ENCODE assay signal across 8 cellular contexts in genomic region chrX:47658301-47658683, GRCh38. TPM values are rescaled to one million over a fixed set of nuclear protein-coding genes. Genes with fewer than 3 reads are reported as not detected.
DNase-seq lines count a peak whose midpoint lies in the region; ATAC-seq, FAIRE-seq and TF ChIP-seq lines count a peak whose summit lies in the region.

No MANE protein-coding gene starts in this region.

- peak overlapping the region; percentile 97 for H3K9ac ChIP-seq in PC-3 (ENCODE audit: low read length)
- peak overlapping the region; percentile 94 for H3K9ac ChIP-seq in endothelial cell of umbilical vein (replicated peaks; ENCODE audit: extremely low read depth, insufficient read depth, low read length)

- POLR2A ChIA-PET in CD4-positive, alpha-beta memory T cell (lab: Charles Lee; ENCODE audit: partially characterized antibody) = interaction anchor here (0.7 to 1.6 kb wide), 4 partner anchors 8 to 810 kb away, joined by 3 to 6 read pairs (median 4); partner anchors contain the start of gene ELK1
- POLR2A ChIA-PET in PC-3 (lab: Charles Lee; ENCODE audit: unreplicated experiment) = no interaction called here
- POLR2A ChIA-PET in endothelial cell of umbilical vein (lab: Charles Lee) = no interaction called here

- no peak for TF ChIP-seq CTCF in PC-3 (conservative IDR thresholded peaks at IDR 0.05; ENCODE audit: low read depth, low read length)
- TF ChIP-seq CTCF in endothelial cell of umbilical vein (IDR thresholded peaks at IDR 0.05; ENCODE audit: extremely low read depth in 1 of 2, insufficient read depth in 1 of 2, low read depth in 1 of 2, low read length in 2 of 2) = no peak
- TF ChIP-seq CTCF in osteoblast (IDR thresholded peaks at IDR 0.05; ENCODE audit: extremely low read depth, low read depth, low read length) = no peak
- TF ChIP-seq CTCF in omental fat pad (IDR thresholded peaks at IDR 0.05) = no peak

- H4K20me1 ChIP-seq in PC-3 (ENCODE audit: low read length) (no peaks in the 10 kb centered on the region), endothelial cell of umbilical vein (replicated peaks; ENCODE audit: control insufficient read depth, extremely low read depth, insufficient read depth, low read length) (no peaks in the 10 kb centered on the region), osteoblast (ENCODE audit: insufficient read depth, low read length) (no peaks in the 10 kb centered on the region)

- TSS peak; percentile 58 for BruUV-seq in PC-3 (replicated peaks; lab: Mats Ljungman, UMichigan)
- TSS peak; percentile 26 for BruUV-seq in endothelial cell of umbilical vein (replicated peaks; lab: Mats Ljungman, UMichigan)

- no peak for TF ChIP-seq POLR2A in endothelial cell of umbilical vein (IDR thresholded peaks at IDR 0.05; ENCODE audit: low read depth, low read length)

- peak overlapping the region; percentile 87 to 93 (median 91) for H3K4me3 Mint-ChIP-seq in CD4-positive, alpha-beta memory T cell

- dilution Hi-C loops in endothelial cell of umbilical vein (cut with MboI; ENCODE audit: extremely low pct_ligation_motif_present, low sequenced_read_pairs) = no loop called here

- no peak for ATAC-seq in PC-3
- ATAC-seq in HG03571 (IDR thresholded peaks at IDR 0.05; ENCODE audit: unreplicated experiment) = no peak
- ATAC-seq in omental fat pad (ENCODE audit: low FRiP score) = no peak

- no peak for DNase-seq in CD4-positive, alpha-beta memory T cell
- DNase-seq in PC-3 (no peak), endothelial cell of umbilical vein (ENCODE audit: low read depth, low spot score) (no peak), osteoblast (ENCODE audit: insufficient read length, low spot score, missing footprints) (no peak), GF-D8 (lab: John Stamatoyannopoulos, UW) (no peak), NCI-H146 (lab: John Stamatoyannopoulos, UW) (no peak), omental fat pad (ENCODE audit: low spot score) (no peak)

- peaks cover 4 to 32% of the 10 kb centered on the region in 2 donors for H3K36me3 Mint-ChIP-seq in CD4-positive, alpha-beta memory T cell

- peak overlapping the region; percentile 34 to 90 for H3K4me3 ChIP-seq in CD4-positive, alpha-beta memory T cell (ENCODE audit: low read length in 2 of 2)
- peak overlapping the region; percentile 81 for H3K4me3 ChIP-seq in PC-3 (ENCODE audit: low read length)
- H3K4me3 ChIP-seq in endothelial cell of umbilical vein (replicated peaks in 1 of 3; ENCODE audit: insufficient read depth in 1 of 3, low read depth in 1 of 3, low read length in 3 of 3) = peak overlapping the region; percentile 17 to 80 (median 77)
- H3K4me3 ChIP-seq in osteoblast (ENCODE audit: insufficient read depth, low read length) = peak overlapping the region; percentile 80

- CTCF ChIA-PET in CD4-positive, alpha-beta memory T cell (lab: Charles Lee; ENCODE audit: partially characterized antibody) = no interaction called here
- CTCF ChIA-PET in PC-3 (lab: Charles Lee) (no interaction called here), endothelial cell of umbilical vein (lab: Charles Lee) (no interaction called here)

- H3K9me2 ChIP-seq in PC-3 (replicated peaks; ENCODE audit: low read length) = no peaks in the 10 kb centered on the region

- H3K4me2 ChIP-seq in PC-3 (ENCODE audit: low read length) (peak overlapping the region; percentile 94), endothelial cell of umbilical vein (ENCODE audit: insufficient read depth, low read length) (peak overlapping the region; percentile 84), osteoblast (ENCODE audit: insufficient read depth, low read length) (peak overlapping the region; percentile 83)

- no peaks in the 10 kb centered on the region for H3K9me3 ChIP-seq in CD4-positive, alpha-beta memory T cell (ENCODE audit: control insufficient read depth in 1 of 2, low read length in 2 of 2)
- H3K9me3 ChIP-seq in PC-3 (ENCODE audit: low read length) (no peaks in the 10 kb centered on the region), endothelial cell of umbilical vein (replicated peaks; ENCODE audit: control insufficient read depth, insufficient read depth, low read length) (no peaks in the 10 kb centered on the region), osteoblast (ENCODE audit: low read depth, low read length) (no peaks in the 10 kb centered on the region)

- H3K4me1 Mint-ChIP-seq in CD4-positive, alpha-beta memory T cell = peaks cover 3 to 28% (median 8%) of the 10 kb centered on the region in 4 donors

- H3K27ac ChIP-seq in CD4-positive, alpha-beta memory T cell (ENCODE audit: low read depth, low read length) = peak overlapping the region; percentile 95
- H3K27ac ChIP-seq in PC-3 (ENCODE audit: low read length) (peak overlapping the region; percentile 20; the same call in 1 of the 2 replicates), endothelial cell of umbilical vein (ENCODE audit: insufficient read depth, low read depth, low read length) (peak overlapping the region; percentile 6), osteoblast (ENCODE audit: low read depth, low read length) (peak overlapping the region; percentile 96)

- H3K79me2 ChIP-seq in PC-3 (ENCODE audit: low read length) = peaks cover 12% of the 10 kb centered on the region
- H3K79me2 ChIP-seq in endothelial cell of umbilical vein (ENCODE audit: control insufficient read depth, insufficient read depth, low read length) = peaks cover 4% of the 10 kb centered on the region
- peaks cover 10% of the 10 kb centered on the region for H3K79me2 ChIP-seq in osteoblast (ENCODE audit: insufficient read depth, low read length)

- no peaks in the 10 kb centered on the region for H3F3A ChIP-seq in PC-3 (ENCODE audit: low read length, unreplicated experiment)

- H3K9me1 ChIP-seq in endothelial cell of umbilical vein (replicated peaks; ENCODE audit: control insufficient read depth, extremely low read depth, insufficient read depth, low read length) = no peaks in the 10 kb centered on the region

- intact Hi-C loops in CD4-positive, alpha-beta memory T cell (cut with micrococcal nuclease) = loop anchor here (1.0 to 10.0 kb wide), 6 partner anchors 8 to 513 kb away; partner anchors contain the start of genes ELK1, NDUFB11, RBM10 and USP11
- intact Hi-C loops in PC-3 (cut with micrococcal nuclease) (loop anchor here (2.0 to 10.0 kb wide), 3 partner anchors 179 to 463 kb away; partner anchors contain the start of genes UBA1 and ZNF81), endothelial cell of umbilical vein (cut with micrococcal nuclease) (loop anchor here (1.0 to 5.0 kb wide), 3 partner anchors 8 to 1609 kb away; partner anchors contain the start of genes ELK1, PPP1R3F and ZNF81)

- peaks cover 16% of the 10 kb centered on the region for H3K4me1 ChIP-seq in CD4-positive, alpha-beta memory T cell (ENCODE audit: insufficient read depth, low read length)
- H3K4me1 ChIP-seq in PC-3 (ENCODE audit: insufficient read depth, low read length) (peaks cover 15% of the 10 kb centered on the region), endothelial cell of umbilical vein (ENCODE audit: control insufficient read depth, extremely low read depth, insufficient read depth, low read length) (peaks cover 5% of the 10 kb centered on the region), osteoblast (ENCODE audit: insufficient read depth, low read length) (peaks cover 12% of the 10 kb centered on the region)

- FAIRE-seq in endothelial cell of umbilical vein (lab: Jason Lieb, UNC) = no peak

- H3K27ac Mint-ChIP-seq in CD4-positive, alpha-beta memory T cell = peak overlapping the region; percentile 96 to 99 (median 98)

- H2AFZ ChIP-seq in PC-3 (ENCODE audit: low read length) (peak overlapping the region; percentile 58; the same call in 1 of the 2 replicates), endothelial cell of umbilical vein (ENCODE audit: low read depth, low read length) (no peak overlapping the region), osteoblast (ENCODE audit: low read length) (peak overlapping the region; percentile 63)

- H3K27me3 ChIP-seq in CD4-positive, alpha-beta memory T cell (ENCODE audit: insufficient read depth, low read length) = no peaks in the 10 kb centered on the region
- H3K27me3 ChIP-seq in PC-3 (ENCODE audit: low read length) (no peaks in the 10 kb centered on the region), endothelial cell of umbilical vein (ENCODE audit: control insufficient read depth in 2 of 2, insufficient read depth in 2 of 2, low read length in 2 of 2) (no peaks in the 10 kb centered on the region), osteoblast (ENCODE audit: insufficient read depth, low read length) (no peaks in the 10 kb centered on the region)

- H3K27me3 Mint-ChIP-seq in CD4-positive, alpha-beta memory T cell = no peaks in the 10 kb centered on the region

- peaks cover 33% of the 10 kb centered on the region for H3K36me3 ChIP-seq in CD4-positive, alpha-beta memory T cell (ENCODE audit: insufficient read depth, low read length)
- peaks cover 26% of the 10 kb centered on the region for H3K36me3 ChIP-seq in PC-3 (ENCODE audit: low read depth, low read length)
- peaks cover 3 to 6% of the 10 kb centered on the region in 2 experiments for H3K36me3 ChIP-seq in endothelial cell of umbilical vein (ENCODE audit: control insufficient read depth in 2 of 2, extremely low read depth in 1 of 2, insufficient read depth in 2 of 2, low read length in 2 of 2)
- H3K36me3 ChIP-seq in osteoblast (ENCODE audit: insufficient read depth, low read length) = peaks cover 20% of the 10 kb centered on the region

- H3K9me3 Mint-ChIP-seq in CD4-positive, alpha-beta memory T cell = peaks cover 0 to 2% (median 0%) of the 10 kb centered on the region in 8 donors

RNA-seq across cellular contexts. Expression of gene UXT, which starts 0.7 kb away (rescaled TPM):
- 100 to 1,000 TPM; 172 to 188 TPM for total RNA-seq in CD4-positive, alpha-beta memory T cell
- polyA plus RNA-seq in CD4-positive, alpha-beta memory T cell = 100 to 1,000 TPM; 275 to 315 TPM
- total RNA-seq in PC-3 (2014; rRNA removed) (143 and 144 TPM in 2 replicates), endothelial cell of umbilical vein (91.2 and 95.7 TPM in 2 replicates), osteoblast (93.4 and 94.9 TPM in 2 replicates), omental fat pad (100 to 1,000 TPM in 2 of 4 donors, 10 to 100 TPM in 2; 91.0 to 126 (median 99.6) TPM)
- polyA plus RNA-seq in endothelial cell of umbilical vein = 153 and 164 TPM in 2 replicates
- 87.8 and 115 TPM in 2 replicates for polyA plus RNA-seq in endothelial cell of umbilical vein (2011; cell fraction: cytosol; rRNA removed)
- polyA plus RNA-seq in endothelial cell of umbilical vein (2011; cell fraction: nucleus; rRNA removed) = 45.8 and 62.3 TPM in 2 replicates
- polyA plus RNA-seq in endothelial cell of umbilical vein (2012) = 131 and 133 TPM in 2 replicates
- 32.0 and 35.6 TPM in 2 replicates for polyA minus RNA-seq in endothelial cell of umbilical vein
- polyA minus RNA-seq in endothelial cell of umbilical vein (2011; cell fraction: cytosol; rRNA and poly(A)+ RNA removed) = 102 TPM
- polyA minus RNA-seq in endothelial cell of umbilical vein (2011; cell fraction: nucleus; rRNA and poly(A)+ RNA removed) = 22.1 and 30.6 TPM in 2 replicates

RNA-seq across cellular contexts. Expression of gene ELK1, which starts 7.9 kb away (rescaled TPM):
- 10 to 100 TPM; 36.4 to 38.3 TPM for total RNA-seq in CD4-positive, alpha-beta memory T cell
- 10 to 100 TPM; 21.9 to 22.7 TPM for polyA plus RNA-seq in CD4-positive, alpha-beta memory T cell
- total RNA-seq in PC-3 (2014; rRNA removed) (59.0 and 63.1 TPM in 2 replicates), endothelial cell of umbilical vein (27.5 and 28.7 TPM in 2 replicates), osteoblast (36.2 and 37.6 TPM in 2 replicates), omental fat pad (10 to 100 TPM; 22.2 to 35.2 (median 25.9) TPM)
- polyA plus RNA-seq in endothelial cell of umbilical vein = 18.3 and 21.0 TPM in 2 replicates
- 12.1 and 15.2 TPM in 2 replicates for polyA plus RNA-seq in endothelial cell of umbilical vein (2011; cell fraction: cytosol; rRNA removed)
- 9.7 and 9.8 TPM in 2 replicates for polyA plus RNA-seq in endothelial cell of umbilical vein (2011; cell fraction: nucleus; rRNA removed)
- polyA plus RNA-seq in endothelial cell of umbilical vein (2012) = 15.9 and 19.6 TPM in 2 replicates
- 11.5 and 16.5 TPM in 2 replicates for polyA minus RNA-seq in endothelial cell of umbilical vein
- 32.8 TPM for polyA minus RNA-seq in endothelial cell of umbilical vein (2011; cell fraction: cytosol; rRNA and poly(A)+ RNA removed)
- polyA minus RNA-seq in endothelial cell of umbilical vein (2011; cell fraction: nucleus; rRNA and poly(A)+ RNA removed) = 7.5 and 9.6 TPM in 2 replicates

RNA-seq across cellular contexts. Expression of gene CFP, which starts 28.6 kb away (rescaled TPM):
- 10 to 100 TPM; 28.4 to 29.0 TPM for total RNA-seq in CD4-positive, alpha-beta memory T cell
- polyA plus RNA-seq in CD4-positive, alpha-beta memory T cell = 10 to 100 TPM; 13.5 to 16.4 TPM
- total RNA-seq in PC-3 (2014; rRNA removed) (0.12 and 1.9 TPM in 2 replicates), endothelial cell of umbilical vein (1.00 and 1.9 TPM in 2 replicates), osteoblast (0.29 and 0.36 TPM in 2 replicates), omental fat pad (10 to 100 TPM in 2 of 4 donors, 1 to 10 TPM in 2; 7.4 to 53.9 (median 11.2) TPM)
- 0.62 and 0.69 TPM in 2 replicates for polyA plus RNA-seq in endothelial cell of umbilical vein
- polyA plus RNA-seq in endothelial cell of umbilical vein (2011; cell fraction: cytosol; rRNA removed) = 0.30 and 0.43 TPM in 2 replicates
- 0.61 and 1.1 TPM in 2 replicates for polyA plus RNA-seq in endothelial cell of umbilical vein (2011; cell fraction: nucleus; rRNA removed)
- polyA plus RNA-seq in endothelial cell of umbilical vein (2012) = 1.5 and 5.0 TPM in 2 replicates
- 1.00 and 1.3 TPM in 2 replicates for polyA minus RNA-seq in endothelial cell of umbilical vein
- not detected for polyA minus RNA-seq in endothelial cell of umbilical vein (2011; cell fraction: cytosol; rRNA and poly(A)+ RNA removed)
- 0.43 and 0.72 TPM in 2 replicates for polyA minus RNA-seq in endothelial cell of umbilical vein (2011; cell fraction: nucleus; rRNA and poly(A)+ RNA removed)

RNA-seq across cellular contexts. Expression of gene SYN1, which starts 38.6 kb away (rescaled TPM):
- total RNA-seq in CD4-positive, alpha-beta memory T cell = 1 to 10 TPM in 1 of 2 experiments, under 1 TPM in 1; 0.90 to 1.4 TPM
- polyA plus RNA-seq in CD4-positive, alpha-beta memory T cell = 1 to 10 TPM in 1 of 2 donors, under 1 TPM in 1; 0.49 to 1.6 TPM
- total RNA-seq in PC-3 (2014; rRNA removed) (not detected in 2 replicates), endothelial cell of umbilical vein (not detected in 2 replicates), osteoblast (under 0.01 TPM in 2 replicates), omental fat pad (1 to 10 TPM in 3 of 4 donors, not detected in 1; 1.0 to 3.1 (median 1.3) TPM)
- polyA plus RNA-seq in endothelial cell of umbilical vein = not detected in 2 replicates
- 0.05 TPM in 1 of 2 replicates, not detected in the other for polyA plus RNA-seq in endothelial cell of umbilical vein (2011; cell fraction: cytosol; rRNA removed)
- not detected in 2 replicates for polyA plus RNA-seq in endothelial cell of umbilical vein (2011; cell fraction: nucleus; rRNA removed)
- 0.09 and 0.20 TPM in 2 replicates for polyA plus RNA-seq in endothelial cell of umbilical vein (2012)
- not detected in 2 replicates for polyA minus RNA-seq in endothelial cell of umbilical vein
- not detected for polyA minus RNA-seq in endothelial cell of umbilical vein (2011; cell fraction: cytosol; rRNA and poly(A)+ RNA removed)
- not detected in 2 replicates for polyA minus RNA-seq in endothelial cell of umbilical vein (2011; cell fraction: nucleus; rRNA and poly(A)+ RNA removed)

Comparison
In these comparisons a context has a peak if more than half of its experiments do, and no peak if none do; other contexts are left out.
1. H3K27ac ChIP-seq: peak in every context shown above with its lines; median percentile 96 in osteoblast; 95 in CD4-positive, alpha-beta memory T cell; 20 in PC-3; 6 in endothelial cell of umbilical vein.